In genomic region chr1:113247805-113248204, GRCh38 we compare ENCODE assay signal across 15 cellular contexts.
"Had no signal": no experiment of that assay in that cellular context is flagged by ENCODE, and none has a peak within 500 bp of the region (broad histone marks: within the 10 kb centered on the region; RNA-seq: fewer than 3 reads in every experiment).

No MANE protein-coding gene starts in this region.

- H3K36me3 ChIP-seq: cardiac muscle cell, thyroid gland, vagina had no signal

- H3K4me3 Mint-ChIP-seq: activated CD4-positive, alpha-beta memory T cell treated with anti-CD3 and anti-CD28 coated beads, Interleukin-2, amount 10 ng/mL, durations not matched to agents 7 days and 5 days; activated T-cell treated with anti-CD3 and anti-CD28 coated beads, Interleukin-2, amount 50 U/mL, for 4 hours; nephron had no signal

- H3K4me1 Mint-ChIP-seq: activated CD4-positive, alpha-beta memory T cell treated with anti-CD3 and anti-CD28 coated beads, Interleukin-2, amount 10 ng/mL, durations not matched to agents 7 days and 5 days had no signal

- H3K27me3 ChIP-seq: cardiac muscle cell, dorsolateral prefrontal cortex, thyroid gland, vagina had no signal

- DNase-seq: activated CD4-positive, alpha-beta memory T cell treated with anti-CD3 and anti-CD28 coated beads, Interleukin-2, amount 10 ng/mL, durations not matched to agents 7 days and 5 days; activated CD4-positive, alpha-beta T cell treated with anti-CD3 and anti-CD28 coated beads for 4 hours; activated effector memory CD4-positive, alpha-beta T cell treated with Interleukin-2 at 50 U/mL for 16 hours; activated naive CD4-positive, alpha-beta T cell treated with anti-CD3 and anti-CD28 coated beads, Interleukin-2, amount 50 U/mL, for 16 hours; activated T-cell treated with anti-CD3 and anti-CD28 coated beads, Interleukin-2, amount 50 U/mL, for 4 hours; dorsolateral prefrontal cortex; foreskin fibroblast; glutamatergic neuron; kidney glomerular epithelial cell; mesendoderm; thyroid gland had no signal

- H3K27ac Mint-ChIP-seq: activated CD4-positive, alpha-beta memory T cell treated with anti-CD3 and anti-CD28 coated beads, Interleukin-2, amount 10 ng/mL, durations not matched to agents 7 days and 5 days had no signal

- H3K9me3 Mint-ChIP-seq: activated CD4-positive, alpha-beta memory T cell treated with anti-CD3 and anti-CD28 coated beads, Interleukin-2, amount 10 ng/mL, durations not matched to agents 7 days and 5 days; activated T-cell treated with anti-CD3 and anti-CD28 coated beads, Interleukin-2, amount 50 U/mL, for 4 hours; nephron had no signal

- H3K9me3 ChIP-seq: thyroid gland, vagina had no signal

- ATAC-seq: activated T-cell treated with anti-CD3 and anti-CD28 coated beads, Interleukin-2, amount 50 U/mL, for 4 hours; sciatic nerve had no signal

- H3K4me3 ChIP-seq: cardiac muscle cell, dorsolateral prefrontal cortex, thyroid gland, vagina had no signal

- H3K27ac ChIP-seq: cardiac muscle cell, dorsolateral prefrontal cortex, thyroid gland, vagina had no signal
